Comparison of ENCODE assay signal across 19 cellular contexts in the genomic region with DNA sequence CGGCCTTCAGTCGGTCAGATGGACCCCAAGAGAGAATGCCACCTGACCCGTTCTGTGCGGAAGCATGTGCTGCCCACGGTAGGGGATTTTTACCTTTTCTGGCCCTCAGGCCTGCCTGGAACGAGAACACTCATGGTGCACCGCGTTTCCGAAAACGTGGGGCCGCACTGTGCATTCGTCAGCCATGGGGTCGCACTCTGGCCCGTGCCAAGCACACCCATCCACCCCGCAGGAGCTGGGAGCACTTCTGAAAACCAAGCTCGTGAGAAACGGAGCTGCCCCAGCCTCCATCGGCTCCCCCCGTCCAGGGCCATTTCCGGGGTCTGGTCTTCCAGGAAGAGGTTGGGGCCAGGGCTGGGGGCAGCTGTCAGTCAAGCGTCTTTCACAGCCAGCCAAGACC.
DNase-seq lines count a peak whose midpoint lies in the region; TF ChIP-seq lines count a peak whose summit lies in the region.
"Had no signal": no experiment of that assay in that cellular context is flagged by ENCODE, and none has a peak within 500 bp of the region (broad histone marks: within the 10 kb centered on the region; RNA-seq: fewer than 3 reads in every experiment).

No MANE protein-coding gene starts in this region.

- TF ChIP-seq CTCF in ascending aorta (IDR thresholded peaks at IDR 0.05) = no peak
- no peak for TF ChIP-seq CTCF in neural crest cell (conservative IDR thresholded peaks at IDR 0.05)
- no peak for TF ChIP-seq CTCF in tibial nerve (IDR thresholded peaks at IDR 0.05)

- TF ChIP-seq POLR2A in tibial nerve (IDR thresholded peaks at IDR 0.05) = no peak

- H3K36me3 ChIP-seq in BLaER1 (no peaks in the 10 kb centered on the region), ascending aorta (no peaks in the 10 kb centered on the region), tibial nerve (no peaks in the 10 kb centered on the region)

- no peaks in the 10 kb centered on the region for H3K9me3 ChIP-seq in BLaER1
- H3K9me3 ChIP-seq in ascending aorta = no peaks in the 10 kb centered on the region
- H3K9me3 ChIP-seq in tibial nerve = no peaks in the 10 kb centered on the region

- intact Hi-C loops in ascending aorta (cut with DNase I) = no loop called here

- H4K20me1 ChIP-seq in BLaER1 = no peaks in the 10 kb centered on the region

- H3K9me3 Mint-ChIP-seq in neural crest cell = no peaks in the 10 kb centered on the region
- H3K9me3 Mint-ChIP-seq: CD4-positive, alpha-beta T cell; CD8-positive, alpha-beta memory T cell had no signal

- H3K27ac Mint-ChIP-seq in neural crest cell (ENCODE audit: unreplicated experiment) = peak overlapping the region; percentile 35
- H3K27ac Mint-ChIP-seq: CD14-positive monocyte; CD4-positive, alpha-beta T cell; CD8-positive, alpha-beta memory T cell had no signal

- peaks cover 35% of the 10 kb centered on the region for H3K4me1 ChIP-seq in BLaER1
- H3K4me1 ChIP-seq in ascending aorta = peaks cover 2 to 43% of the 10 kb centered on the region in 2 donors
- peaks cover 0 to 73% (median 10%) of the 10 kb centered on the region in 4 donors for H3K4me1 ChIP-seq in tibial nerve

- H3K27me3 ChIP-seq in BLaER1 (peaks cover 14% of the 10 kb centered on the region), ascending aorta (no peaks in the 10 kb centered on the region), tibial nerve (peaks cover 0 to 10% of the 10 kb centered on the region in 2 donors)

- H3K4me3 Mint-ChIP-seq in neural crest cell = peak overlapping the region; percentile 56
- H3K4me3 Mint-ChIP-seq: CD14-positive monocyte; CD4-positive, alpha-beta T cell; CD8-positive, alpha-beta memory T cell had no signal

- H3K27ac ChIP-seq in BLaER1 = no peak overlapping the region
- peak overlapping the region; percentile 11 to 42 for H3K27ac ChIP-seq in ascending aorta
- peak overlapping the region in 3 of 4 donors; percentile 19 to 94 (median 90) for H3K27ac ChIP-seq in tibial nerve
- H3K27ac ChIP-seq: 22Rv1, GM23248 had no signal

- WGBS in tibial nerve, 2 donors = 26 to 35% methylated on average over 16 to 21 of the region's 21 CpGs

- H3K4me3 ChIP-seq in BLaER1 (no peak overlapping the region), ascending aorta (no peak overlapping the region), tibial nerve (no peak overlapping the region)
- H3K4me3 ChIP-seq: GM12878, GM23248 had no signal

- DNase-seq in ascending aorta (ENCODE audit: low spot score in 2 of 2) = no peak
- no peak for DNase-seq in neural crest cell (ENCODE audit: low read depth, low spot score)
- DNase-seq in tibial nerve (ENCODE audit: low spot score in 2 of 2) = no peak
- DNase-seq in SK-N-DZ (ENCODE audit: low spot score) = no peak
- no peak for DNase-seq in NCI-H2227 treated with DMSO at 0.1 percent for 48 hours (lab: John Stamatoyannopoulos, UW)
- DNase-seq in AG08395 (ENCODE audit: low spot score) = no peak
- DNase-seq: CD4-positive, alpha-beta T cell; CD8-positive, alpha-beta memory T cell; DMS 273 treated with DMSO at 0.1 percent for 48 hours; DMS79; EL; GDM1; GM23248; H7; HCEC 1CT had no signal

- TF ChIP-seq EP300 in tibial nerve (IDR thresholded peaks at IDR 0.05) = no peak

- no peaks in the 10 kb centered on the region for H3K36me3 Mint-ChIP-seq in neural crest cell (ENCODE audit: low read depth)
- H3K36me3 Mint-ChIP-seq: CD14-positive monocyte; CD8-positive, alpha-beta memory T cell had no signal

- H3K9ac ChIP-seq in BLaER1 = no peak overlapping the region
- H3K9ac ChIP-seq: GM23248 had no signal

- peaks cover 6% of the 10 kb centered on the region for H3K27me3 Mint-ChIP-seq in neural crest cell (ENCODE audit: low read depth)
- H3K27me3 Mint-ChIP-seq: CD4-positive, alpha-beta T cell had no signal

- H3K4me2 ChIP-seq in BLaER1 = peak overlapping the region; percentile 59

- peaks cover 64% of the 10 kb centered on the region for H3K4me1 Mint-ChIP-seq in neural crest cell
- H3K4me1 Mint-ChIP-seq: CD14-positive monocyte; CD8-positive, alpha-beta memory T cell had no signal
